ENCODE assay signal across 19 cellular contexts in genomic region chr4:3021627-3022026, GRCh38. TPM values are rescaled to one million over a fixed set of nuclear protein-coding genes. Genes with fewer than 3 reads are reported as not detected.
A peak's percentile ranks its signal among the peaks of the same experiment; 100 is the strongest.
DNase-seq lines count a peak whose midpoint lies in the region; ATAC-seq, FAIRE-seq and TF ChIP-seq lines count a peak whose summit lies in the region.
"Had no signal": no experiment of that assay in that cellular context is flagged by ENCODE, and none has a peak within 500 bp of the region (broad histone marks: within the 10 kb centered on the region; RNA-seq: fewer than 3 reads in every experiment).

No MANE protein-coding gene starts in this region.

- no peak overlapping the region for H3K27ac Mint-ChIP-seq in activated CD8-positive, alpha-beta T cell treated with anti-CD3 and anti-CD28 coated beads for 36 hours
- no peak overlapping the region for H3K27ac Mint-ChIP-seq in activated CD8-positive, alpha-beta T cell treated with anti-CD3 and anti-CD28 coated beads, Interleukin-2, amount 10 ng/mL, durations not matched to agents 7 days and 5 days

- H3K4me3 Mint-ChIP-seq in activated CD8-positive, alpha-beta T cell treated with anti-CD3 and anti-CD28 coated beads for 36 hours: no peak overlapping the region
- no peak overlapping the region for H3K4me3 Mint-ChIP-seq in activated CD8-positive, alpha-beta T cell treated with anti-CD3 and anti-CD28 coated beads, Interleukin-2, amount 10 ng/mL, durations not matched to agents 7 days and 5 days

- DNase-seq in activated CD8-positive, alpha-beta T cell treated with anti-CD3 and anti-CD28 coated beads for 36 hours: no peak
- no peak for DNase-seq in activated CD8-positive, alpha-beta T cell treated with anti-CD3 and anti-CD28 coated beads, Interleukin-2, amount 10 ng/mL, durations not matched to agents 7 days and 5 days
- DNase-seq in GM12865 (ENCODE audit: low read depth) (peak; percentile 73), kidney (peak; percentile 35), amniotic stem cell (lab: John Stamatoyannopoulos, UW) (no peak), NCI-H524 (lab: John Stamatoyannopoulos, UW) (no peak)
- DNase-seq: C1 segment of cervical spinal cord; NCI-H1048; NCI-H146; NCI-H226; NCI-H69; NK-92 treated with Interleukin-12 subunit alpha and Interleukin-12 subunit beta, amount 100 ng/mL, for 24 hours had no signal

- intact Hi-C loops in activated CD8-positive, alpha-beta T cell treated with anti-CD3 and anti-CD28 coated beads for 36 hours (cut with micrococcal nuclease): no loop called here
- intact Hi-C loops in kidney (cut with DNase I): no loop called here

- TF ChIP-seq CTCF in activated CD8-positive, alpha-beta T cell treated with anti-CD3 and anti-CD28 coated beads for 36 hours (IDR thresholded peaks at IDR 0.05): no peak
- TF ChIP-seq CTCF in GM12865 (IDR thresholded peaks at IDR 0.05; ENCODE audit: insufficient read depth, low read depth, low read length, missing control alignments): no peak
- no peak for TF ChIP-seq CTCF in kidney (IDR thresholded peaks at IDR 0.05; ENCODE audit: borderline replicate concordance, extremely low read depth, insufficient read depth)

- no peak overlapping the region for H3K27ac ChIP-seq in kidney (ENCODE audit: low read depth in 2 of 2, low read length in 2 of 2)
- H3K27ac ChIP-seq: SJSA1 had no signal

- no peak for FAIRE-seq in kidney (lab: Jason Lieb, UNC)
- FAIRE-seq: H54, K562 had no signal

- H3K27me3 Mint-ChIP-seq in activated CD8-positive, alpha-beta T cell treated with anti-CD3 and anti-CD28 coated beads for 36 hours: peaks cover 3% of the 10 kb centered on the region
- peaks cover 11% of the 10 kb centered on the region for H3K27me3 Mint-ChIP-seq in activated CD8-positive, alpha-beta T cell treated with anti-CD3 and anti-CD28 coated beads, Interleukin-2, amount 10 ng/mL, durations not matched to agents 7 days and 5 days (ENCODE audit: low read depth)

- POLR2A ChIA-PET in activated CD8-positive, alpha-beta T cell treated with anti-CD3 and anti-CD28 coated beads for 36 hours (lab: Charles Lee): no interaction called here
- POLR2A ChIA-PET in activated CD8-positive, alpha-beta T cell treated with anti-CD3 and anti-CD28 coated beads, Interleukin-2, amount 10 ng/mL, durations not matched to agents 7 days and 5 days (lab: Charles Lee): no interaction called here

- H3K9me3 ChIP-seq in kidney (ENCODE audit: control insufficient read depth in 1 of 2, low read length in 2 of 2): no peaks in the 10 kb centered on the region
- H3K9me3 ChIP-seq: SJSA1 had no signal

- no peaks in the 10 kb centered on the region for H3K36me3 Mint-ChIP-seq in activated CD8-positive, alpha-beta T cell treated with anti-CD3 and anti-CD28 coated beads for 36 hours (ENCODE audit: low read depth)
- H3K36me3 Mint-ChIP-seq in activated CD8-positive, alpha-beta T cell treated with anti-CD3 and anti-CD28 coated beads, Interleukin-2, amount 10 ng/mL, durations not matched to agents 7 days and 5 days (ENCODE audit: low read depth): no peaks in the 10 kb centered on the region

- ATAC-seq in activated CD8-positive, alpha-beta T cell treated with anti-CD3 and anti-CD28 coated beads for 36 hours: peak; percentile 20
- no peak for ATAC-seq in activated CD8-positive, alpha-beta T cell treated with anti-CD3 and anti-CD28 coated beads, Interleukin-2, amount 10 ng/mL, durations not matched to agents 7 days and 5 days
- ATAC-seq in HG02870 (IDR thresholded peaks at IDR 0.05; ENCODE audit: unreplicated experiment) (peak; percentile 66), HG03280 (IDR thresholded peaks at IDR 0.05; ENCODE audit: unreplicated experiment) (no peak)
- ATAC-seq: K562 had no signal

- no peak overlapping the region for H3K4me3 ChIP-seq in GM12865 (ENCODE audit: low read depth, low read length)
- no peak overlapping the region for H3K4me3 ChIP-seq in kidney (ENCODE audit: low read length in 2 of 2)
- H3K4me3 ChIP-seq: K562, SJSA1 had no signal

- peaks cover 10% of the 10 kb centered on the region for H3K4me1 Mint-ChIP-seq in activated CD8-positive, alpha-beta T cell treated with anti-CD3 and anti-CD28 coated beads for 36 hours (ENCODE audit: low read depth)
- H3K4me1 Mint-ChIP-seq in activated CD8-positive, alpha-beta T cell treated with anti-CD3 and anti-CD28 coated beads, Interleukin-2, amount 10 ng/mL, durations not matched to agents 7 days and 5 days (ENCODE audit: low read depth): no peaks in the 10 kb centered on the region

- peaks cover 4% of the 10 kb centered on the region for H3K9me3 Mint-ChIP-seq in activated CD8-positive, alpha-beta T cell treated with anti-CD3 and anti-CD28 coated beads for 36 hours
- no peaks in the 10 kb centered on the region for H3K9me3 Mint-ChIP-seq in activated CD8-positive, alpha-beta T cell treated with anti-CD3 and anti-CD28 coated beads, Interleukin-2, amount 10 ng/mL, durations not matched to agents 7 days and 5 days (ENCODE audit: insufficient read depth)

- H3K4me1 ChIP-seq in kidney (ENCODE audit: control insufficient read depth in 1 of 2, insufficient read depth in 1 of 2, low read depth in 1 of 2, low read length in 2 of 2): no peaks in the 10 kb centered on the region
- H3K4me1 ChIP-seq: SJSA1 had no signal

- H3K36me3 ChIP-seq in kidney (ENCODE audit: control insufficient read depth in 1 of 2, insufficient read depth in 2 of 2, low read length in 2 of 2): no peaks in the 10 kb centered on the region
- H3K36me3 ChIP-seq: SJSA1 had no signal

- CTCF ChIA-PET in activated CD8-positive, alpha-beta T cell treated with anti-CD3 and anti-CD28 coated beads for 36 hours (lab: Charles Lee): no interaction called here
- CTCF ChIA-PET in activated CD8-positive, alpha-beta T cell treated with anti-CD3 and anti-CD28 coated beads, Interleukin-2, amount 10 ng/mL, durations not matched to agents 7 days and 5 days (lab: Charles Lee): no interaction called here

- H3K9ac ChIP-seq in kidney (ENCODE audit: low read length in 2 of 2): no peak overlapping the region

RNA-seq across cellular contexts. Expression of gene HTT-AS, which starts 52.7 kb away (rescaled TPM):
- total RNA-seq in activated CD8-positive, alpha-beta T cell treated with anti-CD3 and anti-CD28 coated beads for 36 hours: not detected
- not detected for total RNA-seq in activated CD8-positive, alpha-beta T cell treated with anti-CD3 and anti-CD28 coated beads, Interleukin-2, amount 10 ng/mL, durations not matched to agents 7 days and 5 days
- not detected for total RNA-seq in kidney
- polyA plus RNA-seq in kidney (ENCODE audit: insufficient read depth, low read depth, low replicate concordance): not detected
- total RNA-seq: A172, K562, M059J, SJSA1 had no signal
- polyA plus RNA-seq: K562 had no signal

RNA-seq across cellular contexts. Expression of gene HTT, which starts 52.9 kb away (rescaled TPM):
- 10 to 100 TPM; 54.2 to 56.5 TPM for total RNA-seq in activated CD8-positive, alpha-beta T cell treated with anti-CD3 and anti-CD28 coated beads for 36 hours
- total RNA-seq in activated CD8-positive, alpha-beta T cell treated with anti-CD3 and anti-CD28 coated beads, Interleukin-2, amount 10 ng/mL, durations not matched to agents 7 days and 5 days: 10 to 100 TPM; 51.2 to 58.0 TPM
- 64.0 TPM for total RNA-seq in kidney
- 7.2 TPM for polyA plus RNA-seq in kidney (ENCODE audit: insufficient read depth, low read depth, low replicate concordance)

RNA-seq across cellular contexts. Expression of gene GRK4, which starts 58.3 kb away (rescaled TPM):
- total RNA-seq in activated CD8-positive, alpha-beta T cell treated with anti-CD3 and anti-CD28 coated beads for 36 hours: 1 to 10 TPM; 2.8 to 3.0 TPM
- 1 to 10 TPM; 2.2 to 2.6 TPM for total RNA-seq in activated CD8-positive, alpha-beta T cell treated with anti-CD3 and anti-CD28 coated beads, Interleukin-2, amount 10 ng/mL, durations not matched to agents 7 days and 5 days
- 4.3 TPM for total RNA-seq in kidney
- 4.3 TPM for polyA plus RNA-seq in kidney (ENCODE audit: insufficient read depth, low read depth, low replicate concordance)

RNA-seq across cellular contexts. Expression of gene NOP14, which starts 58.4 kb away (rescaled TPM):
- 10 to 100 TPM; 76.8 to 77.3 TPM for total RNA-seq in activated CD8-positive, alpha-beta T cell treated with anti-CD3 and anti-CD28 coated beads for 36 hours
- total RNA-seq in activated CD8-positive, alpha-beta T cell treated with anti-CD3 and anti-CD28 coated beads, Interleukin-2, amount 10 ng/mL, durations not matched to agents 7 days and 5 days: 10 to 100 TPM; 47.6 to 52.3 TPM
- total RNA-seq in kidney: 22.0 TPM
- polyA plus RNA-seq in kidney (ENCODE audit: insufficient read depth, low read depth, low replicate concordance): 15.1 TPM

Comparison
In these comparisons a context has a peak if more than half of its experiments do, and no peak if none do; other contexts are left out.
1. ATAC-seq: peak in activated CD8-positive, alpha-beta T cell treated with anti-CD3 and anti-CD28 coated beads for 36 hours (single experiment) and HG02870 (single experiment); none in activated CD8-positive, alpha-beta T cell treated with anti-CD3 and anti-CD28 coated beads, Interleukin-2, amount 10 ng/mL, durations not matched to agents 7 days and 5 days (single experiment) and HG03280 (single experiment).
2. DNase-seq: peak in GM12865 (single experiment) and kidney (single experiment); none in activated CD8-positive, alpha-beta T cell treated with anti-CD3 and anti-CD28 coated beads for 36 hours (single experiment), activated CD8-positive, alpha-beta T cell treated with anti-CD3 and anti-CD28 coated beads, Interleukin-2, amount 10 ng/mL, durations not matched to agents 7 days and 5 days (single experiment), amniotic stem cell (single experiment) and NCI-H524 (0 of 2).